ENCODE assay signal across 19 cellular contexts in the genomic region with DNA sequence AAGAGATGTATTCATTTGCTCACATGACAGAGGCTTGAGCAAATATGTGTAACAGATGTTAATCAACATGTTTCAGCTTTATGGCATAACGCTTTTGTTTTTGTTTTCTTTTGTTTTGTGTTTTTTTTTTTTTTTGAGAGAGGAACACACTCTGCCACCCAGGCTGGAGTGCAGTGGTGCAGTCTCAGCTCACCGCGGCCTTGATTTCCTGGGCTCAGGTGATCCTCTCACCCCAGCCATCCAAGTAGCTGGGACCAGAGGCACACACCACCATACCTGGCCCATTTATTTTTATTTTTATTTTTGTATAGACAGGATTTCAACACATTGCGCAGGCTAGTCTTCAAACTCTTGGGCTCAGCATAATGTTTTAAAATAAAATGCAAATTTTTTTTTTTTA.
"Had no signal": no experiment of that assay in that cellular context is flagged by ENCODE, and none has a peak within 500 bp of the region (broad histone marks: within the 10 kb centered on the region; RNA-seq: fewer than 3 reads in every experiment).

No MANE protein-coding gene starts in this region.

- H3K27ac ChIP-seq: HL-60 had no signal

- H3K4me2 ChIP-seq: SK-N-SH had no signal

- DNase-seq: KBM-7, MV-4-11, NCI-H1048, NCI-H1105, NCI-H1417, NCI-H1436 treated with DMSO at 0.1 percent for 48 hours, NCI-H1694, NCI-H187 treated with DMSO at 0.1 percent for 48 hours, NCI-H2029 treated with DMSO at 0.1 percent for 48 hours, NCI-H2107, NCI-H2227 treated with DMSO at 0.1 percent for 48 hours, NCI-H524, NCI-H526 treated with DMSO at 0.1 percent for 48 hours, NCI-H774, RPMI8226, SHP77, SK-N-SH had no signal

- H3K9me3 ChIP-seq: SK-N-SH had no signal

- H3K9ac ChIP-seq: SK-N-SH had no signal

- H3K9me2 ChIP-seq: SK-N-SH had no signal

- FAIRE-seq: RCC 7860 had no signal
